Comparison of ENCODE assay signal across 8 cellular contexts in genomic region chr7:76461463-76462101, GRCh38. TPM values are rescaled to one million over a fixed set of nuclear protein-coding genes. Genes with fewer than 3 reads are reported as not detected.
DNase-seq lines count a peak whose midpoint lies in the region; ATAC-seq and TF ChIP-seq lines count a peak whose summit lies in the region.
"Not testable (repeated sequence)": the region's sequence is repeated elsewhere in the genome, so short reads cannot be mapped to it uniquely, and the experiment has no call there.

Gene DTX2 (plus strand): TSS chr7:76461709. CDS start chr7:76480510, 18,801 bp downstream.

- H3K4me2 ChIP-seq in DND-41 (ENCODE audit: insufficient read depth, low read length); SU-DHL-6 (ENCODE audit: low read depth, low read length, poor library complexity, severe bottlenecking): not testable (repeated sequence)

- H3K9me3 Mint-ChIP-seq in naive B cell: not testable (repeated sequence)

- not testable (repeated sequence) for H3K4me1 Mint-ChIP-seq in naive B cell

- ATAC-seq in DND-41 (ENCODE audit: insufficient read depth, low read depth): peak; percentile 97
- ATAC-seq in GM21447 (IDR thresholded peaks at IDR 0.05; ENCODE audit: unreplicated experiment): peak; percentile 92
- peak; percentile 98 for ATAC-seq in HG03175 (IDR thresholded peaks at IDR 0.05; ENCODE audit: unreplicated experiment)
- ATAC-seq in naive B cell (ENCODE audit: low read depth in 2 of 2): peak; percentile 95

- not testable (repeated sequence) for H3K36me3 Mint-ChIP-seq in naive B cell

- not testable (repeated sequence) for H4K20me1 ChIP-seq in DND-41 (ENCODE audit: insufficient read depth, low read length); SU-DHL-6 (ENCODE audit: low read depth, low read length)

- not testable (repeated sequence) for H3K27me3 Mint-ChIP-seq in naive B cell

- not testable (repeated sequence) for TF ChIP-seq CTCF in DND-41 (IDR thresholded peaks at IDR 0.05; ENCODE audit: borderline replicate concordance, extremely low read depth, low read length, poor library complexity, severe bottlenecking); SU-DHL-6 (IDR thresholded peaks at IDR 0.05; ENCODE audit: insufficient read depth, low read length, poor library complexity, severe bottlenecking); fibroblast of mammary gland (conservative IDR thresholded peaks at IDR 0.05; ENCODE audit: control insufficient read depth, insufficient read depth, low read depth, low read length)

- not testable (repeated sequence) for H3K27ac Mint-ChIP-seq in naive B cell

- H3K27me3 ChIP-seq in DND-41 (ENCODE audit: insufficient read depth, low read length, poor library complexity); SU-DHL-6 (ENCODE audit: low read length): not testable (repeated sequence)

- DNase-seq in DND-41 (peak; percentile 67), naive B cell (peak; percentile 72)
- peak; percentile 20 for DNase-seq in activated gamma-delta T cell treated with anti-CD3 and anti-CD28 coated beads, Interleukin-2, amount 50 U/mL, for 16 hours (ENCODE audit: low read depth)
- not testable (repeated sequence) for DNase-seq in fibroblast of mammary gland (ENCODE audit: low read depth)
- DNase-seq in stimulated activated CD8-positive, alpha-beta memory T cell treated with anti-CD3 and anti-CD28 coated beads, Interleukin-4, amount 100 ng/mL, for 48 hours: peak; percentile 41

- not testable (repeated sequence) for H3K4me1 ChIP-seq in DND-41 (ENCODE audit: insufficient read depth, low read length)

- H3K9me3 ChIP-seq in DND-41 (ENCODE audit: insufficient read depth, low read length, severe bottlenecking); SU-DHL-6 (ENCODE audit: insufficient read depth, low read length): not testable (repeated sequence)

- H3K4me3 ChIP-seq in DND-41 (ENCODE audit: low read depth in 1 of 2, low read length in 2 of 2): peak within 1 kb of the TSS; percentile 41 to 58; a peak in 3 of 4 replicates
- peak within 1 kb of the TSS; percentile 53 for H3K4me3 ChIP-seq in SU-DHL-6 (ENCODE audit: insufficient read depth, low read length, poor library complexity, severe bottlenecking)
- H3K4me3 ChIP-seq in fibroblast of mammary gland (ENCODE audit: control insufficient read depth, low read depth, low read length): peak within 1 kb of the TSS; percentile 25

- H3K9me2 ChIP-seq in SU-DHL-6 (replicated peaks; ENCODE audit: insufficient read depth, low read length): not testable (repeated sequence)

- H3K79me2 ChIP-seq in DND-41 (ENCODE audit: insufficient read depth, low read length); SU-DHL-6 (ENCODE audit: insufficient read depth, low read length): not testable (repeated sequence)

- peak within 1 kb of the TSS; percentile 70 for H3K27ac ChIP-seq in DND-41 (ENCODE audit: low read length)
- H3K27ac ChIP-seq in SU-DHL-6 (ENCODE audit: low read depth, low read length): not testable (repeated sequence)

- peak within 1 kb of the TSS; percentile 64; the same call in 1 of the 2 replicates for H2AFZ ChIP-seq in DND-41 (ENCODE audit: low read depth, low read length)
- H2AFZ ChIP-seq in SU-DHL-6 (ENCODE audit: low read depth, low read length, severe bottlenecking): not testable (repeated sequence)

- peak within 1 kb of the TSS; percentile 50 for H3K9ac ChIP-seq in DND-41 (ENCODE audit: low read depth, low read length)
- peak within 1 kb of the TSS; percentile 46; the same call in 1 of the 2 replicates for H3K9ac ChIP-seq in SU-DHL-6 (ENCODE audit: low read length)

- H3K4me3 Mint-ChIP-seq in naive B cell: peak within 1 kb of the TSS in 7 of 8 donors; percentile 41 to 84 (median 72)

- not testable (repeated sequence) for H3F3A ChIP-seq in SU-DHL-6 (ENCODE audit: insufficient read depth)

- H3K36me3 ChIP-seq in DND-41 (ENCODE audit: insufficient read depth, low read length); SU-DHL-6 (ENCODE audit: low read length): not testable (repeated sequence)

RNA-seq across cellular contexts. Expression of gene DTX2, which starts in this region (rescaled TPM):
- polyA plus RNA-seq in naive B cell (ENCODE audit: low read depth in 6 of 6): 10 to 100 TPM; 10.2 to 25.2 (median 13.5) TPM
